In genomic region chr10:61793760-61794713, GRCh38 we compare ENCODE assay signal across 12 cellular contexts.
DNase-seq lines count a peak whose midpoint lies in the region; ATAC-seq and TF ChIP-seq lines count a peak whose summit lies in the region.
"Had no signal": no experiment of that assay in that cellular context is flagged by ENCODE, and none has a peak within 500 bp of the region (broad histone marks: within the 10 kb centered on the region; RNA-seq: fewer than 3 reads in every experiment).

No MANE protein-coding gene starts in this region.

- H3K27me3 ChIP-seq in MG63 (no peaks in the 10 kb centered on the region), SJCRH30 (no peaks in the 10 kb centered on the region), psoas muscle (ENCODE audit: insufficient read depth in 3 of 3, low read length in 2 of 3) (no peaks in the 10 kb centered on the region)
- H3K27me3 ChIP-seq: suprapubic skin had no signal

- H3K36me3 ChIP-seq in MG63 (no peaks in the 10 kb centered on the region), SJCRH30 (no peaks in the 10 kb centered on the region), psoas muscle (ENCODE audit: insufficient read depth in 1 of 2, low read depth in 1 of 2) (no peaks in the 10 kb centered on the region)
- H3K36me3 ChIP-seq: suprapubic skin had no signal

- H3K4me3 ChIP-seq in MG63 (no peak overlapping the region), SJCRH30 (no peak overlapping the region), psoas muscle (no peak overlapping the region)
- H3K4me3 ChIP-seq: suprapubic skin had no signal

- H3K27ac Mint-ChIP-seq in Calu3 (ENCODE audit: unreplicated experiment): no peak overlapping the region
- H3K27ac Mint-ChIP-seq: CD4-positive, alpha-beta memory T cell; T-helper 2 cell treated with Interferon-gamma antibody and Interleukin-4, amounts not matched to agents 5 μg/mL and 100 μg/mL, for 36 hours had no signal

- H3K9me3 ChIP-seq in MG63 (no peaks in the 10 kb centered on the region), SJCRH30 (replicated peaks) (no peaks in the 10 kb centered on the region; the same call in 1 of the 2 replicates), psoas muscle (no peaks in the 10 kb centered on the region)
- H3K9me3 ChIP-seq: suprapubic skin had no signal

- no TSS peak for BruUV-seq in Calu3 (replicated peaks; lab: Mats Ljungman, UMichigan)

- H3K27ac ChIP-seq in SJCRH30 (peak overlapping the region; percentile 49), psoas muscle (no peak overlapping the region)
- H3K27ac ChIP-seq: suprapubic skin had no signal

- peak; percentile 63 for DNase-seq in AG20443 (ENCODE audit: low spot score)
- DNase-seq in MG63: peak; percentile 65
- DNase-seq in SJCRH30: peak; percentile 89 to 92
- peak; percentile 67 for DNase-seq in left kidney (ENCODE audit: low read depth, low spot score)
- DNase-seq in Calu3: no peak
- no peak for DNase-seq in NCI-H146 treated with DMSO at 0.1 percent for 48 hours (lab: John Stamatoyannopoulos, UW; ENCODE audit: unreplicated experiment)
- DNase-seq in stimulated activated CD4-positive, alpha-beta T cell treated with anti-CD3 and anti-CD28 coated beads, Interleukin-2, amount 100 ng/mL, for 24 hours: no peak
- no peak for DNase-seq in psoas muscle
- DNase-seq: CD4-positive, alpha-beta memory T cell; central memory CD4-positive, alpha-beta T cell had no signal

- H3K27me3 Mint-ChIP-seq in Calu3 (ENCODE audit: unreplicated experiment): no peaks in the 10 kb centered on the region

- peaks cover 2% of the 10 kb centered on the region for H3K9me3 Mint-ChIP-seq in Calu3 (ENCODE audit: low read depth, unreplicated experiment)
- H3K9me3 Mint-ChIP-seq: CD4-positive, alpha-beta memory T cell; T-helper 2 cell treated with Interferon-gamma antibody and Interleukin-4, amounts not matched to agents 5 μg/mL and 100 μg/mL, for 36 hours had no signal

- intact Hi-C loops in Calu3 (cut with micrococcal nuclease; ENCODE audit: unreplicated experiment): no loop called here
- intact Hi-C loops in psoas muscle (cut with DNase I): no loop called here

- H3K4me1 ChIP-seq in SJCRH30 (peaks cover 18% of the 10 kb centered on the region), psoas muscle (no peaks in the 10 kb centered on the region)
- H3K4me1 ChIP-seq: suprapubic skin had no signal

- H3K36me3 Mint-ChIP-seq in Calu3 (ENCODE audit: insufficient read depth, unreplicated experiment): no peaks in the 10 kb centered on the region
- H3K36me3 Mint-ChIP-seq: CD4-positive, alpha-beta memory T cell had no signal

- peaks cover 28% of the 10 kb centered on the region for H3K4me1 Mint-ChIP-seq in Calu3 (ENCODE audit: low read depth, unreplicated experiment)
- H3K4me1 Mint-ChIP-seq: CD4-positive, alpha-beta memory T cell had no signal

- WGBS in psoas muscle, 3 donors: 62 to 73% (median 65%) methylated on average over 5 of the region's 5 CpGs

- no peak for ATAC-seq in psoas muscle

- CTCF ChIA-PET in Calu3 (lab: Charles Lee): no interaction called here

- no peak overlapping the region for H3K4me3 Mint-ChIP-seq in Calu3 (ENCODE audit: low read depth, unreplicated experiment)
- H3K4me3 Mint-ChIP-seq: CD4-positive, alpha-beta memory T cell; T-helper 2 cell treated with Interferon-gamma antibody and Interleukin-4, amounts not matched to agents 5 μg/mL and 100 μg/mL, for 36 hours had no signal

- TF ChIP-seq CTCF in Calu3 (IDR thresholded peaks at IDR 0.05; ENCODE audit: unreplicated experiment): no peak
- TF ChIP-seq CTCF in psoas muscle (IDR thresholded peaks at IDR 0.05): no peak

Comparison
In these comparisons a context has a peak if more than half of its experiments do, and no peak if none do; other contexts are left out.
1. DNase-seq: peak in AG20443 (single experiment), MG63 (single experiment), SJCRH30 (2 of 2) and left kidney (single experiment); none in Calu3 (single experiment), NCI-H146 treated with DMSO at 0.1 percent for 48 hours (single experiment), stimulated activated CD4-positive, alpha-beta T cell treated with anti-CD3 and anti-CD28 coated beads, Interleukin-2, amount 100 ng/mL, for 24 hours (0 of 2) and psoas muscle (0 of 2).